ENCODE assay signal across 15 cellular contexts in genomic region chr22:21943571-21944448, GRCh38. TPM values are rescaled to one million over a fixed set of nuclear protein-coding genes. Genes with fewer than 3 reads are reported as not detected.
A peak's percentile ranks its signal among the peaks of the same experiment; 100 is the strongest.
DNase-seq lines count a peak whose midpoint lies in the region; ATAC-seq and TF ChIP-seq lines count a peak whose summit lies in the region.
"Had no signal": no experiment of that assay in that cellular context is flagged by ENCODE, and none has a peak within 500 bp of the region (broad histone marks: within the 10 kb centered on the region; RNA-seq: fewer than 3 reads in every experiment).

No MANE protein-coding gene starts in this region.

- H4K91ac ChIP-seq in neuronal stem cell (ENCODE audit: low read depth, low read length, poor library complexity) = no peak overlapping the region

- no peak overlapping the region for H2AFZ ChIP-seq in neuronal stem cell (ENCODE audit: low read length)
- H2AFZ ChIP-seq: neural progenitor cell had no signal

- no peak overlapping the region for H2AK5ac ChIP-seq in neuronal stem cell (ENCODE audit: low read depth, low read length)

- H3K14ac ChIP-seq in neuronal stem cell (ENCODE audit: low read length) = no peak overlapping the region

- no peak overlapping the region for H3K4ac ChIP-seq in neuronal stem cell (ENCODE audit: low read length)

- no peak overlapping the region for H2BK5ac ChIP-seq in neuronal stem cell (ENCODE audit: low read length)

- no peak overlapping the region for H2BK120ac ChIP-seq in neuronal stem cell (ENCODE audit: low read depth, low read length)

- H3K27me3 ChIP-seq in right cardiac atrium (ENCODE audit: control insufficient read depth, insufficient read depth) (no peaks in the 10 kb centered on the region), neuronal stem cell (ENCODE audit: control insufficient read depth in 3 of 3, insufficient read depth in 3 of 3, low read depth in 1 of 3, low read length in 3 of 3) (no peaks in the 10 kb centered on the region), uterus (no peaks in the 10 kb centered on the region)
- H3K27me3 ChIP-seq: neural progenitor cell had no signal

- ATAC-seq in right cardiac atrium (no peak), Right ventricle myocardium superior (ENCODE audit: poor library complexity) (no peak), HG03175 (IDR thresholded peaks at IDR 0.05; ENCODE audit: unreplicated experiment) (no peak)
- ATAC-seq: activated CD8-positive, alpha-beta memory T cell treated with anti-CD3 and anti-CD28 coated beads, Interleukin-2, amount 10 ng/mL, durations not matched to agents 7 days and 5 days; activated naive CD4-positive, alpha-beta T cell treated with anti-CD3 and anti-CD28 coated beads, Interleukin-2, amount 50 U/mL, for 72 hours had no signal

- H3K4me3 ChIP-seq in right cardiac atrium (ENCODE audit: low read length) (no peak overlapping the region), neuronal stem cell (ENCODE audit: low read length in 2 of 2) (no peak overlapping the region), uterus (no peak overlapping the region)
- H3K4me3 ChIP-seq: neural progenitor cell had no signal

- no peak overlapping the region for H3K9ac ChIP-seq in neuronal stem cell (ENCODE audit: low read depth, low read length, poor library complexity)
- H3K9ac ChIP-seq: neural progenitor cell had no signal

- H3K18ac ChIP-seq in neuronal stem cell (ENCODE audit: low read length) = no peak overlapping the region

- DNase-seq in right cardiac atrium (no peak), Right ventricle myocardium superior (no peak), dermis blood vessel endothelial cell (peak; percentile 55), neuronal stem cell (ENCODE audit: low spot score) (no peak), uterus (no peak), RPMI8226 (no peak), pons (ENCODE audit: low spot score) (no peak)
- DNase-seq: activated CD8-positive, alpha-beta memory T cell treated with anti-CD3 and anti-CD28 coated beads, Interleukin-2, amount 10 ng/mL, durations not matched to agents 7 days and 5 days; DND-41; islet precursor cell; NCI-H526; SHP77 had no signal

- H3K4me2 ChIP-seq in neuronal stem cell (ENCODE audit: insufficient read depth, low read length, poor library complexity, severe bottlenecking) = no peak overlapping the region
- H3K4me2 ChIP-seq: neural progenitor cell had no signal

- no peak overlapping the region for H2BK12ac ChIP-seq in neuronal stem cell (ENCODE audit: low read length)

- H2BK15ac ChIP-seq in neuronal stem cell (ENCODE audit: low read length) = no peak overlapping the region

- H3K9me3 ChIP-seq in right cardiac atrium (ENCODE audit: control insufficient read depth, low read length) = no peaks in the 10 kb centered on the region
- no peaks in the 10 kb centered on the region for H3K9me3 ChIP-seq in neuronal stem cell (replicated peaks in 1 of 2; ENCODE audit: control insufficient read depth in 2 of 2, insufficient read depth in 1 of 2, low read depth in 1 of 2, low read length in 2 of 2)
- H3K9me3 ChIP-seq in uterus = no peaks in the 10 kb centered on the region

- no peak overlapping the region for H4K8ac ChIP-seq in neuronal stem cell (ENCODE audit: low read depth, low read length)

- peak overlapping the region; percentile 39 for H3K23ac ChIP-seq in neuronal stem cell (ENCODE audit: low read depth, low read length, poor library complexity)

- intact Hi-C loops in right cardiac atrium (cut with DNase I) = loop anchor here in 1 of 4 donors (5.0 kb wide), 1 partner anchor 217 kb away; no protein-coding TSS in a partner anchor
- intact Hi-C loops in Right ventricle myocardium superior (cut with DNase I) = no loop called here
- intact Hi-C loops in uterus (cut with DNase I; ENCODE audit: low total_unique reads) = no loop called here

- TF ChIP-seq POLR2A in uterus (IDR thresholded peaks at IDR 0.05) = no peak

- no peak for TF ChIP-seq CTCF in uterus (IDR thresholded peaks at IDR 0.05)

- peaks cover 16 to 36% of the 10 kb centered on the region in 2 donors for H3K36me3 ChIP-seq in neuronal stem cell (replicated peaks in 1 of 2; ENCODE audit: control insufficient read depth in 2 of 2, insufficient read depth in 2 of 2, low read length in 2 of 2)
- no peaks in the 10 kb centered on the region for H3K36me3 ChIP-seq in uterus
- H3K36me3 ChIP-seq: neural progenitor cell had no signal

- WGBS in right cardiac atrium = 84% methylated on average over 18 of the region's 18 CpGs
- no CpG with 5 or more reads among the region's 18 CpGs for WGBS in neuronal stem cell (ENCODE audit: extremely low coverage in 2 of 2, insufficient read length in 2 of 2, insufficient replicate concordance in 1 of 2), 2 donors

- no peaks in the 10 kb centered on the region for H3K79me1 ChIP-seq in neuronal stem cell (ENCODE audit: low read depth, low read length)

- peak overlapping the region; percentile 54 for H3K27ac ChIP-seq in right cardiac atrium (ENCODE audit: low read length)
- no peak overlapping the region for H3K27ac ChIP-seq in neuronal stem cell (replicated peaks; ENCODE audit: low read length)
- H3K27ac ChIP-seq in uterus = peak overlapping the region; percentile 93 to 97
- H3K27ac ChIP-seq: neural progenitor cell had no signal

- H3K4me1 ChIP-seq in right cardiac atrium (ENCODE audit: control insufficient read depth, insufficient read depth, low read length) (peaks cover 32% of the 10 kb centered on the region), neuronal stem cell (ENCODE audit: control insufficient read depth in 2 of 2, insufficient read depth in 1 of 2, low read depth in 1 of 2, low read length in 2 of 2) (peaks cover 7 to 13% of the 10 kb centered on the region in 2 donors), uterus (peaks cover 16 to 28% of the 10 kb centered on the region in 2 donors)

RNA-seq across cellular contexts. Expression of gene PPM1F, which starts 8.8 kb away (rescaled TPM):
- total RNA-seq in right cardiac atrium (10 to 100 TPM; 19.7 to 25.5 (median 22.0) TPM), Right ventricle myocardium superior (19.3 TPM), dermis blood vessel endothelial cell (195 and 382 TPM in 2 replicates), uterus (10 to 100 TPM; 16.2 to 67.3 (median 48.8) TPM)
- 17.5 TPM for polyA plus RNA-seq in right cardiac atrium
- polyA plus RNA-seq in neuronal stem cell (2013, experiment 1 of 2) = 17.8 TPM
- polyA plus RNA-seq in neuronal stem cell (2013, experiment 2 of 2) = 16.6 TPM

RNA-seq across cellular contexts. Expression of gene TOP3B, which starts 38.8 kb away (rescaled TPM):
- 10 to 100 TPM; 12.7 to 17.8 (median 13.8) TPM for total RNA-seq in right cardiac atrium
- polyA plus RNA-seq in right cardiac atrium = 11.1 TPM
- 9.0 TPM for total RNA-seq in Right ventricle myocardium superior
- total RNA-seq in dermis blood vessel endothelial cell = 24.4 and 29.6 TPM in 2 replicates
- 25.4 TPM for polyA plus RNA-seq in neuronal stem cell (2013, experiment 1 of 2)
- polyA plus RNA-seq in neuronal stem cell (2013, experiment 2 of 2) = 27.0 TPM
- 10 to 100 TPM in 3 of 4 donors, 1 to 10 TPM in 1; 6.2 to 36.4 (median 20.9) TPM for total RNA-seq in uterus
